Comparison of ENCODE assay signal across 8 cellular contexts in the genomic region with DNA sequence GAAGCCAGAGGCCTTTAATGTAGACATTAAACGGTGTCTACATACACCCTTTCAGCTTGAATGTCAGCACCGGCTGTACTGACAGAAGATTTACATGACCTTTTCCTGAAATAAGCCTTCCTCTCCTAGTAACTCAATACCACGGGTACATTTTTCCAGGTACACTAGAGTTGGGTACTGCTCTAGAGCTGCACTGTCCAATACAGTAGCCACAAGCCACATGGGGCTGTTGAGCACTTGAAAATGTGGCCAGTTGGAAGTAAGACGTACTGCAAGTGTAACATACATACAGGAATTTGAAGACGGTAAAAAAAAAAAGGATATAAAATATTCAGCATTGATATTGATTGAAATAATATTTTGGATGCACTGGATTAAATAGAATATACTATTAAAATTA. TPM values are rescaled to one million over a fixed set of nuclear protein-coding genes. Genes with fewer than 3 reads are reported as not detected.
DNase-seq lines count a peak whose midpoint lies in the region; ATAC-seq and TF ChIP-seq lines count a peak whose summit lies in the region.
"Not testable (repeated sequence)": the region's sequence is repeated elsewhere in the genome, so short reads cannot be mapped to it uniquely, and the experiment has no call there.

No MANE protein-coding gene starts in this region.

- TF ChIP-seq CTCF in Caco-2 (IDR thresholded peaks at IDR 0.05; ENCODE audit: insufficient read depth in 1 of 2, low read depth in 1 of 2, low read length in 1 of 2, severe bottlenecking in 1 of 2, unreplicated experiment in 1 of 2); OCI-LY3 (IDR thresholded peaks at IDR 0.05; ENCODE audit: low read depth, low read length); brain (conservative IDR thresholded peaks at IDR 0.05); thoracic aorta (IDR thresholded peaks at IDR 0.05): not testable (repeated sequence)

- H3K4me1 ChIP-seq in Caco-2; HUES6 (ENCODE audit: control insufficient read depth, insufficient read depth, low read length); iPS-15b (ENCODE audit: control insufficient read depth, insufficient read depth, low read length): not testable (repeated sequence)
- H3K4me1 ChIP-seq in OCI-LY3 (ENCODE audit: low read length) (peaks cover 59% of the 10 kb centered on the region), neuron (ENCODE audit: insufficient read depth, low read length) (peaks cover 11% of the 10 kb centered on the region), thoracic aorta (ENCODE audit: control insufficient read depth in 1 of 2, low read depth in 2 of 2) (peaks cover 3 to 10% of the 10 kb centered on the region in 2 donors)

- peaks cover 13% of the 10 kb centered on the region for H3K4me1 Mint-ChIP-seq in Caco-2 (ENCODE audit: low read depth, unreplicated experiment)
- peaks cover 57% of the 10 kb centered on the region for H3K4me1 Mint-ChIP-seq in activated CD4-positive, alpha-beta T cell treated with anti-CD3 and anti-CD28 coated beads for 36 hours
- H3K4me1 Mint-ChIP-seq in brain = peaks cover 38% of the 10 kb centered on the region

- not testable (repeated sequence) for H3K9me3 Mint-ChIP-seq in Caco-2 (ENCODE audit: unreplicated experiment); activated CD4-positive, alpha-beta T cell treated with anti-CD3 and anti-CD28 coated beads for 36 hours (ENCODE audit: low read depth); brain

- not testable (repeated sequence) for H3K9ac ChIP-seq in HUES6 (ENCODE audit: low read length); iPS-15b (ENCODE audit: low read depth, low read length)
- H3K9ac ChIP-seq in OCI-LY3 (ENCODE audit: low read length) = peak overlapping the region; percentile 36; the same call in 1 of the 2 replicates

- POLR2A ChIA-PET in Caco-2 (lab: Charles Lee); activated CD4-positive, alpha-beta T cell treated with anti-CD3 and anti-CD28 coated beads for 36 hours (lab: Charles Lee): not testable (repeated sequence)

- intact Hi-C loops in Caco-2 (cut with micrococcal nuclease; ENCODE audit: unreplicated experiment) = not testable (repeated sequence)
- intact Hi-C loops in activated CD4-positive, alpha-beta T cell treated with anti-CD3 and anti-CD28 coated beads for 36 hours (cut with DNase I, micrococcal nuclease) = loop anchor here in 1 of 2 experiments (2.0 to 5.0 kb wide), 2 partner anchors 77 to 136 kb away; no protein-coding TSS in a partner anchor

- H2AFZ ChIP-seq in OCI-LY3 (ENCODE audit: low read depth, low read length) = not testable (repeated sequence)
- H2AFZ ChIP-seq in neuron (ENCODE audit: low read depth, low read length) = peak overlapping the region; percentile 95

- not testable (repeated sequence) for BruUV-seq in Caco-2 (replicated peaks; lab: Mats Ljungman, UMichigan)

- not testable (repeated sequence) for H3K9me3 ChIP-seq in Caco-2; HUES6 (ENCODE audit: control insufficient read depth, insufficient read depth, low read depth, low read length); OCI-LY3 (ENCODE audit: insufficient read depth, low read length); iPS-15b (ENCODE audit: control insufficient read depth, insufficient read depth, low read length); neuron (ENCODE audit: low read length); thoracic aorta

- not testable (repeated sequence) for H4K20me1 ChIP-seq in OCI-LY3 (ENCODE audit: insufficient read depth, low read length)

- not testable (repeated sequence) for H3K27ac ChIP-seq in HUES6 (ENCODE audit: low read depth, low read length)
- peak overlapping the region; percentile 62 for H3K27ac ChIP-seq in OCI-LY3 (ENCODE audit: low read length)
- H3K27ac ChIP-seq in thoracic aorta = peak overlapping the region; percentile 40 to 74

- H3K4me2 ChIP-seq in OCI-LY3 (ENCODE audit: low read length) = peak overlapping the region; percentile 60

- H3K36me3 Mint-ChIP-seq in Caco-2 (ENCODE audit: insufficient read depth, unreplicated experiment); activated CD4-positive, alpha-beta T cell treated with anti-CD3 and anti-CD28 coated beads for 36 hours (ENCODE audit: low read depth); brain: not testable (repeated sequence)

- not testable (repeated sequence) for H3K27me3 Mint-ChIP-seq in Caco-2 (ENCODE audit: insufficient read depth, unreplicated experiment); activated CD4-positive, alpha-beta T cell treated with anti-CD3 and anti-CD28 coated beads for 36 hours
- peaks cover 12% of the 10 kb centered on the region for H3K27me3 Mint-ChIP-seq in brain

- CTCF ChIA-PET in Caco-2 (lab: Charles Lee) = interaction anchor here (0.6 kb wide), 1 partner anchor 107 kb away, joined by 3 read pairs; no protein-coding TSS in a partner anchor
- CTCF ChIA-PET in activated CD4-positive, alpha-beta T cell treated with anti-CD3 and anti-CD28 coated beads for 36 hours (lab: Charles Lee) = interaction anchor here (0.7 to 1.2 kb wide), 2 partner anchors 22 to 691 kb away, joined by 3 to 5 read pairs; no protein-coding TSS in a partner anchor

- H3K36me3 ChIP-seq in Caco-2 (ENCODE audit: control insufficient read depth, insufficient read depth, low read length); HUES6 (ENCODE audit: control insufficient read depth, insufficient read depth, low read length); OCI-LY3 (replicated peaks; ENCODE audit: low read depth, low read length); iPS-15b (ENCODE audit: control insufficient read depth, insufficient read depth, low read length); neuron (ENCODE audit: insufficient read depth, low read length); thoracic aorta: not testable (repeated sequence)

- H3K79me2 ChIP-seq in OCI-LY3 (ENCODE audit: low read length) = not testable (repeated sequence)

- ATAC-seq in activated CD4-positive, alpha-beta T cell treated with anti-CD3 and anti-CD28 coated beads for 36 hours; thoracic aorta (ENCODE audit: insufficient number of reproducible peaks, low FRiP score, low read depth): not testable (repeated sequence)

- not testable (repeated sequence) for DNase-seq in Caco-2; activated CD4-positive, alpha-beta T cell treated with anti-CD3 and anti-CD28 coated beads for 36 hours; thoracic aorta (ENCODE audit: low spot score)

- H3K4me3 Mint-ChIP-seq in Caco-2 (ENCODE audit: unreplicated experiment) (peak overlapping the region; percentile 80), brain (peak overlapping the region; percentile 71 to 86 (median 74))
- H3K4me3 Mint-ChIP-seq in activated CD4-positive, alpha-beta T cell treated with anti-CD3 and anti-CD28 coated beads for 36 hours = peak overlapping the region; percentile 48

- H3K27ac Mint-ChIP-seq in Caco-2 (ENCODE audit: unreplicated experiment) (peak overlapping the region; percentile 45), brain (peak overlapping the region; percentile 23 to 94 (median 88))
- H3K27ac Mint-ChIP-seq in activated CD4-positive, alpha-beta T cell treated with anti-CD3 and anti-CD28 coated beads for 36 hours = peak overlapping the region; percentile 75

- H3K4me3 ChIP-seq in Caco-2 (ENCODE audit: low read depth, low read length) (peak overlapping the region; percentile 54), HUES6 (ENCODE audit: low read depth, low read length) (peak overlapping the region; percentile 51), OCI-LY3 (ENCODE audit: low read length) (0 out of 2 replicates have a peak overlapping the region, but pooled peaks have one; percentile 55), iPS-15b (ENCODE audit: low read depth, low read length) (peak overlapping the region; percentile 18), neuron (ENCODE audit: low read length) (peak overlapping the region; percentile 49), thoracic aorta (peak overlapping the region; percentile 70)

- not testable (repeated sequence) for H3K27me3 ChIP-seq in Caco-2 (replicated peaks; ENCODE audit: control insufficient read depth, insufficient read depth, low read length); HUES6 (ENCODE audit: control insufficient read depth, insufficient read depth, low read length); OCI-LY3 (ENCODE audit: low read depth, low read length); iPS-15b (ENCODE audit: control insufficient read depth, insufficient read depth, low read length); neuron (ENCODE audit: insufficient read depth, low read length); thoracic aorta (replicated peaks; ENCODE audit: insufficient read depth)

RNA-seq across cellular contexts. Expression of a gene that starts 45.9 kb away (rescaled TPM):
- total RNA-seq in Caco-2 (2022) = 5.8 and 8.6 TPM in 2 replicates
- 1 to 10 TPM; 2.6 to 3.3 TPM for total RNA-seq in activated CD4-positive, alpha-beta T cell treated with anti-CD3 and anti-CD28 coated beads for 36 hours
- polyA plus RNA-seq in brain (ENCODE audit: insufficient read depth, low read depth, low replicate concordance) = 2.7 TPM
- total RNA-seq in thoracic aorta = 1 to 10 TPM; 3.7 to 8.7 TPM

Comparison
In these comparisons a context has a peak if more than half of its experiments do, and no peak if none do; other contexts are left out.
1. H3K4me3 ChIP-seq: peak in every context shown above with its lines; median percentile 70 in thoracic aorta; 55 in OCI-LY3; 54 in Caco-2; 51 in HUES6; 49 in neuron; 18 in iPS-15b.